ENCODE assay signal across 2 cellular contexts in the genomic region with DNA sequence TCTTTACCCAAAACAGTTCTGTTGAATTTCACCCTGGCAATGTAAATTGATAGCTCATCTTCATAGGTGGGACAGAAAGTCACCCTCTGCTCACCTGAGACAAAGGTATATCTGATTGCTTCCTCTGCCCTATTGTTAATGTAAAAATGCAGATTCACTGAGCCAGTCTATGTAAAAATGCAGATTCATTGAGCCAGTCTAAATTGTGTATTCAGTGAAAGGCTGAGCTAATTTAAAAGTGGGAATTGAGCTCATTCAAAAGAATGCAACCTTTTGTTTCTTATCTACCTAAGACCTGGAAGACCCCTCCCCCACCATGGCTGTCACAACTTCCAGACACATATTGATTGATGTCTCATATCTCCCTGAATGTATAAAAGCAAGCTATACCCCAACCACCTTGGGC.
TF ChIP-seq lines count a peak whose summit lies in the region.

No MANE protein-coding gene starts in this region.

TF ChIP-seq in HepG2, 621 proteins besides CTCF, POLR2A, EP300 and RAD21:
- TF ChIP-seq, protein P1, sequence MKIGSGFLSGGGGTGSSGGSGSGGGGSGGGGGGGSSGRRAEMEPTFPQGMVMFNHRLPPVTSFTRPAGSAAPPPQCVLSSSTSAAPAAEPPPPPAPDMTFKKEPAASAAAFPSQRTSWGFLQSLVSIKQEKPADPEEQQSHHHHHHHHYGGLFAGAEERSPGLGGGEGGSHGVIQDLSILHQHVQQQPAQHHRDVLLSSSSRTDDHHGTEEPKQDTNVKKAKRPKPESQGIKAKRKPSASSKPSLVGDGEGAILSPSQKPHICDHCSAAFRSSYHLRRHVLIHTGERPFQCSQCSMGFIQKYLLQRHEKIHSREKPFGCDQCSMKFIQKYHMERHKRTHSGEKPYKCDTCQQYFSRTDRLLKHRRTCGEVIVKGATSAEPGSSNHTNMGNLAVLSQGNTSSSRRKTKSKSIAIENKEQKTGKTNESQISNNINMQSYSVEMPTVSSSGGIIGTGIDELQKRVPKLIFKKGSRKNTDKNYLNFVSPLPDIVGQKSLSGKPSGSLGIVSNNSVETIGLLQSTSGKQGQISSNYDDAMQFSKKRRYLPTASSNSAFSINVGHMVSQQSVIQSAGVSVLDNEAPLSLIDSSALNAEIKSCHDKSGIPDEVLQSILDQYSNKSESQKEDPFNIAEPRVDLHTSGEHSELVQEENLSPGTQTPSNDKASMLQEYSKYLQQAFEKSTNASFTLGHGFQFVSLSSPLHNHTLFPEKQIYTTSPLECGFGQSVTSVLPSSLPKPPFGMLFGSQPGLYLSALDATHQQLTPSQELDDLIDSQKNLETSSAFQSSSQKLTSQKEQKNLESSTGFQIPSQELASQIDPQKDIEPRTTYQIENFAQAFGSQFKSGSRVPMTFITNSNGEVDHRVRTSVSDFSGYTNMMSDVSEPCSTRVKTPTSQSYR (CRISPR knock-in tag; IDR thresholded peaks at IDR 0.05; ENCODE audit: borderline replicate concordance): peak; percentile 86; the same call in 1 of the 2 replicates
- TF ChIP-seq ZNF607 (CRISPR knock-in tag; IDR thresholded peaks at IDR 0.05; ENCODE audit: borderline replicate concordance) (no peak), ONECUT2 (CRISPR knock-in tag; IDR thresholded peaks at IDR 0.05) (0 out of 2 replicates have a peak, but pooled peaks have one; percentile 23), NFIB (CRISPR knock-in tag; IDR thresholded peaks at IDR 0.05; ENCODE audit: borderline replicate concordance) (no peak), CREB1 (IDR thresholded peaks at IDR 0.05) (no peak), CREB1 (CRISPR knock-in tag; IDR thresholded peaks at IDR 0.05) (0 out of 2 replicates have a peak, but pooled peaks have one; percentile 31), ZNF317 (CRISPR knock-in tag; IDR thresholded peaks at IDR 0.05) (no peak)

TF ChIP-seq in WTC11, 78 proteins besides CTCF, POLR2A, EP300 and RAD21 (continued from another document):
- 0 out of 2 replicates have a peak, but pooled peaks have one; percentile 24 for TF ChIP-seq FOXK1 (CRISPR knock-in tag; IDR thresholded peaks at IDR 0.05)
- TF ChIP-seq NR2C2 (CRISPR knock-in tag; IDR thresholded peaks at IDR 0.05): no peak
- TF ChIP-seq TEAD1 (CRISPR knock-in tag; IDR thresholded peaks at IDR 0.05): peak; percentile 46; the same call in 1 of the 2 replicates
- TF ChIP-seq, protein P2, sequence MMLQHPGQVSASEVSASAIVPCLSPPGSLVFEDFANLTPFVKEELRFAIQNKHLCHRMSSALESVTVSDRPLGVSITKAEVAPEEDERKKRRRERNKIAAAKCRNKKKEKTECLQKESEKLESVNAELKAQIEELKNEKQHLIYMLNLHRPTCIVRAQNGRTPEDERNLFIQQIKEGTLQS (CRISPR knock-in tag; conservative IDR thresholded peaks at IDR 0.05): no peak
